In the genomic region with DNA sequence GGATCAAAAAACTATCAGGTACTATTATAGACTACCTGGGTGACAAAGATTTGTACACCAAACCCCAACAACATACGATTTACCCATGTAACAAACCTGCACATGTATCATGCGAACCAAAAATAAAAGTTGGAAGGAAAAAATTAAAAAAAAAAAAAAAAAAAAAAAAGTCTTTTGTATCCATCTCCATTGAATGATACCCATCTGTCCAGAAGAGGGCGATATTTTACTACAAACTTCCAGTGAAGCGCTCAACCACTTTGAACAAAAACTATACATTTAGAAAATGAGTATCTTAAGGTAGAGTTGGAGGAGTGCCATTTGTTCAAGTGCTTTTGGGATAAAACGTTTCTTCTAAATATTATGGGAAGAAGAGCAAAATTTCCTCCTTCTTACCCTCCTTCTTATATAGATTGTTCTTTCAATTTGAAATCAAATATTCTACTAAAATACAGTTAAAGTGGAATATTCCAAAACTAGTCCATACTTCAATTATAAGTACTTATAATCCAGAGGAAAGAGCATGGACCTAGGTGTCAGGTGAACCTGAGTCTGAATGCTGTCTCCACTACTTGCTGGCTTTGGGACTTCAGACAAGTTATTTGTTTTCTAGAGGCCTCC, we compare ENCODE assay signal across 1 cellular context.
TF ChIP-seq lines count a peak whose summit lies in the region.

No MANE protein-coding gene starts in this region.

TF ChIP-seq in H1, 55 proteins besides CTCF, POLR2A, EP300 and RAD21:
- no peak for TF ChIP-seq SAP30 (IDR thresholded peaks at IDR 0.05; ENCODE audit: insufficient read depth, insufficient replicate concordance, low read length)
- no peak for TF ChIP-seq TEAD4 (IDR thresholded peaks at IDR 0.05; ENCODE audit: low read depth, low read length)
- TF ChIP-seq HDAC6 (IDR thresholded peaks at IDR 0.05; ENCODE audit: low read depth, low read length) = no peak
- TF ChIP-seq SP1 (IDR thresholded peaks at IDR 0.05; ENCODE audit: low read depth, low read length) = no peak
- TF ChIP-seq, protein P1, sequence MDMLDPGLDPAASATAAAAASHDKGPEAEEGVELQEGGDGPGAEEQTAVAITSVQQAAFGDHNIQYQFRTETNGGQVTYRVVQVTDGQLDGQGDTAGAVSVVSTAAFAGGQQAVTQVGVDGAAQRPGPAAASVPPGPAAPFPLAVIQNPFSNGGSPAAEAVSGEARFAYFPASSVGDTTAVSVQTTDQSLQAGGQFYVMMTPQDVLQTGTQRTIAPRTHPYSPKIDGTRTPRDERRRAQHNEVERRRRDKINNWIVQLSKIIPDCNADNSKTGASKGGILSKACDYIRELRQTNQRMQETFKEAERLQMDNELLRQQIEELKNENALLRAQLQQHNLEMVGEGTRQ (IDR thresholded peaks at IDR 0.05; ENCODE audit: low read length) = no peak
- TF ChIP-seq SP4 (IDR thresholded peaks at IDR 0.05; ENCODE audit: low read length) = no peak
- TF ChIP-seq, protein P2, sequence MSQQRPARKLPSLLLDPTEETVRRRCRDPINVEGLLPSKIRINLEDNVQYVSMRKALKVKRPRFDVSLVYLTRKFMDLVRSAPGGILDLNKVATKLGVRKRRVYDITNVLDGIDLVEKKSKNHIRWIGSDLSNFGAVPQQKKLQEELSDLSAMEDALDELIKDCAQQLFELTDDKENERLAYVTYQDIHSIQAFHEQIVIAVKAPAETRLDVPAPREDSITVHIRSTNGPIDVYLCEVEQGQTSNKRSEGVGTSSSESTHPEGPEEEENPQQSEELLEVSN (IDR thresholded peaks at IDR 0.05) = no peak
- no peak for TF ChIP-seq POLR2AphosphoS5 (IDR thresholded peaks at IDR 0.05; ENCODE audit: low read depth, low read length)
- TF ChIP-seq EZH2 (IDR thresholded peaks at IDR 0.05; ENCODE audit: low read depth, low read length, severe bottlenecking) = no peak
- TF ChIP-seq PHF8 (conservative IDR thresholded peaks at IDR 0.05; ENCODE audit: low read depth, low read length) = no peak
